38 cellular contexts compared by ENCODE assay signal in the genomic region with DNA sequence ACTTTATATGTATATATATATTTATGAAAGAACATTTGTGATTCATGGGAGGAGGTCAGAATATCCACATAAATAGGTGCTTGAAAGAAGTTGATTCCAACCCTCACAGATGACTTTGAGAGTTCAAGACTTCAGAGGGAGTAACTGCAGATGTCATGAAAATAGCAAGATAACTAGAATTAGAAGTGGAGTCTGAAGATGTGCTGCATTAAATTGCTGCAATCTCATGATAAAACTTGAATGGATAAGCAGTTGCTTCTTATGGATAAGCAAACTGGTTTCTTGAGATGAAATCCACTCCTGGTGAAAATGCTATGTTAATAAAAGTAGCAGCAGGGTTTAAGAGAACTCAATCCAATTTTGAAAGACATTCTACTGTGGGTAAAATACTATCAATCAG. TPM values are rescaled to one million over a fixed set of nuclear protein-coding genes. Genes with fewer than 3 reads are reported as not detected.
"Had no signal": no experiment of that assay in that cellular context is flagged by ENCODE, and none has a peak within 500 bp of the region (broad histone marks: within the 10 kb centered on the region; RNA-seq: fewer than 3 reads in every experiment).

No MANE protein-coding gene starts in this region.

- DNase-seq: activated B cell treated with CpG ODN at 0.5 μM for 24 hours; activated CD4-positive, alpha-beta memory T cell treated with anti-CD3 and anti-CD28 coated beads for 36 hours; activated CD4-positive, alpha-beta T cell treated with anti-CD3 and anti-CD28 coated beads for 4 hours; activated CD4-positive, alpha-beta T cell treated with anti-CD3 and anti-CD28 coated beads, Interleukin-2, amount 10 ng/mL, durations not matched to agents 24 days and 14 days; activated CD4-positive, alpha-beta T cell treated with anti-CD3 and anti-CD28 coated beads, Interleukin-2, amount 50 U/mL, for 1 hour; activated CD4-positive, alpha-beta T cell treated with anti-CD3 and anti-CD28 coated beads, Interleukin-2, amount 50 U/mL, for 4 hours; activated CD4-positive, CD25-positive, alpha-beta regulatory T cell treated with anti-CD3 and anti-CD28 coated beads, Interleukin-2, amount 50 U/mL, for 72 hours; activated CD8-positive, alpha-beta memory T cell treated with anti-CD3 and anti-CD28 coated beads, Interleukin-2, amount 50 U/mL, for 4 hours; activated CD8-positive, alpha-beta T cell treated with anti-CD3 and anti-CD28 coated beads for 36 hours; activated effector memory CD4-positive, alpha-beta T cell treated with anti-CD3 and anti-CD28 coated beads, Interleukin-2, amount 50 U/mL, for 16 hours; activated gamma-delta T cell treated with Interleukin-2 at 50 U/mL for 16 hours; activated naive CD4-positive, alpha-beta T cell; activated naive CD4-positive, alpha-beta T cell treated with anti-CD3 and anti-CD28 coated beads for 36 hours; activated naive CD4-positive, alpha-beta T cell treated with anti-CD3 and anti-CD28 coated beads, Interleukin-2, amount 50 U/mL, for 16 hours; activated naive CD8-positive, alpha-beta T cell treated with anti-CD3 and anti-CD28 coated beads for 36 hours; activated T-cell treated with anti-CD3 and anti-CD28 coated beads for 4 hours; activated T-cell treated with anti-CD3 and anti-CD28 coated beads, Interleukin-2, amount 50 U/mL, for 1 hour; activated T-cell treated with anti-CD3 and anti-CD28 coated beads, Interleukin-2, amount 50 U/mL, for 4 hours; activated T-cell treated with anti-CD3 and anti-CD28 coated beads, Interleukin-2, amount 50 U/mL, for 72 hours; adrenal gland; amniotic stem cell; aorta; body of pancreas; brain microvascular endothelial cell; central memory CD4-positive, alpha-beta T cell; T-helper 1 cell; T-helper 2 cell; T-helper 9 cell had no signal

- H3K36me3 ChIP-seq: adrenal gland, brain microvascular endothelial cell, breast epithelium had no signal

- H3K9me3 ChIP-seq: adrenal gland, body of pancreas, breast epithelium had no signal

- H3K27me3 ChIP-seq: adrenal gland, body of pancreas, brain microvascular endothelial cell, breast epithelium had no signal

- H3K4me1 ChIP-seq: adrenal gland, body of pancreas, breast epithelium had no signal

- H3K27ac ChIP-seq: adrenal gland, body of pancreas, brain microvascular endothelial cell, breast epithelium, VCaP had no signal

- H3K4me3 ChIP-seq: adrenal gland, body of pancreas, breast epithelium had no signal

- ATAC-seq: activated CD8-positive, alpha-beta T cell treated with anti-CD3 and anti-CD28 coated beads for 36 hours; activated naive CD4-positive, alpha-beta T cell treated with anti-CD3 and anti-CD28 coated beads, Interleukin-2, amount 50 U/mL, for 72 hours; activated T-cell treated with anti-CD3 and anti-CD28 coated beads, Interleukin-2, amount 50 U/mL, for 4 hours; activated T-cell treated with anti-CD3 and anti-CD28 coated beads, Interleukin-2, amount 50 U/mL, for 72 hours; activated T-helper 17 cell treated with anti-CD3 and anti-CD28 coated beads, Interleukin-2, amount 50 U/mL, for 72 hours; body of pancreas had no signal

- FAIRE-seq: astrocyte, TTC549 had no signal

RNA-seq across cellular contexts. Expression of a gene that starts 40.2 kb away (rescaled TPM):
- total RNA-seq: activated B cell treated with CpG ODN at 0.5 μM for 24 hours; activated CD4-positive, alpha-beta memory T cell treated with anti-CD3 and anti-CD28 coated beads for 36 hours; activated CD4-positive, alpha-beta T cell treated with anti-CD3 and anti-CD28 coated beads, Interleukin-2, amount 10 ng/mL, durations not matched to agents 24 days and 14 days; activated CD8-positive, alpha-beta memory T cell treated with anti-CD3 and anti-CD28 coated beads for 36 hours; activated CD8-positive, alpha-beta T cell treated with anti-CD3 and anti-CD28 coated beads for 36 hours; activated naive CD4-positive, alpha-beta T cell treated with anti-CD3 and anti-CD28 coated beads for 36 hours; activated naive CD4-positive, alpha-beta T cell treated with anti-CD3 and anti-CD28 coated beads, Interleukin-2, amount 50 U/mL, for 72 hours; activated naive CD8-positive, alpha-beta T cell treated with anti-CD3 and anti-CD28 coated beads for 36 hours; activated T-cell treated with anti-CD3 and anti-CD28 coated beads, Interleukin-2, amount 50 U/mL, for 4 hours; activated T-cell treated with anti-CD3 and anti-CD28 coated beads, Interleukin-2, amount 50 U/mL, for 72 hours; activated T-helper 1 cell treated with anti-CD3 and anti-CD28 coated beads, Interleukin-12 subunit alpha, Interleukin-12 subunit beta, Interleukin-2, Interleukin-4 antibody, amounts not matched to agents 30 ng/mL and 10 ng/mL and 1 ng/mL, durations not matched to agents 14 hours and 24 hours and 36 hours; activated T-helper 17 cell treated with anti-CD3 and anti-CD28 coated beads, Interleukin-2, amount 50 U/mL, for 72 hours; adrenal gland; astrocyte; breast epithelium; cardiac septum; cerebellum had no signal
- polyA plus RNA-seq: aorta had no signal

RNA-seq across cellular contexts. Expression of a gene that starts 51.1 kb away (rescaled TPM):
- total RNA-seq: body of pancreas had no signal
